1 cellular context compared by ENCODE assay signal in the genomic region with DNA sequence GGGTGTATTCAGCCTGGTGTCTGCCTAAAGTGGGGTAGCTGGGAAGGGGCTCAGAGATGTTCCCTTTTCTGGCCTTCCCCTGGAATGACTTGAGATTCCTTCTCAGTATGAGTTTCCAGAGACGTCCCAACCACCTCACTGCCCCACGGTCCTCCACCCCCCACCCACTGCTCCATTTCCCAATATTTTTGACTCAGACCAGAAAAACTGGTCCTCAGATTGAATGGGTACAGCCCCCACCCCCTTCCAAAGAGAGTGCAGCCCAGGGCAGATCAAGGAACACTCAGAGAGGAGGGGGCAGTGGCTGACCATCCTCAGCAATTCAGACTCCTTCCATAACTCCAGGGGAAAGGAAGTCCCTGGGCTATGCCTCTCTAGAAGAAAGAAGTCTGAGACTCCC.
TF ChIP-seq lines count a peak whose summit lies in the region.

No MANE protein-coding gene starts in this region.

TF ChIP-seq in H1, 55 proteins besides CTCF, POLR2A, EP300 and RAD21:
- TF ChIP-seq EGR1 (IDR thresholded peaks at IDR 0.05; ENCODE audit: borderline replicate concordance, low read depth, low read length) (no peak), TEAD4 (IDR thresholded peaks at IDR 0.05; ENCODE audit: low read depth, low read length) (no peak), POLR2AphosphoS5 (IDR thresholded peaks at IDR 0.05; ENCODE audit: low read depth, low read length) (no peak), YY1 (IDR thresholded peaks at IDR 0.05; ENCODE audit: low read depth, low read length) (no peak)
- TF ChIP-seq, protein P1, sequence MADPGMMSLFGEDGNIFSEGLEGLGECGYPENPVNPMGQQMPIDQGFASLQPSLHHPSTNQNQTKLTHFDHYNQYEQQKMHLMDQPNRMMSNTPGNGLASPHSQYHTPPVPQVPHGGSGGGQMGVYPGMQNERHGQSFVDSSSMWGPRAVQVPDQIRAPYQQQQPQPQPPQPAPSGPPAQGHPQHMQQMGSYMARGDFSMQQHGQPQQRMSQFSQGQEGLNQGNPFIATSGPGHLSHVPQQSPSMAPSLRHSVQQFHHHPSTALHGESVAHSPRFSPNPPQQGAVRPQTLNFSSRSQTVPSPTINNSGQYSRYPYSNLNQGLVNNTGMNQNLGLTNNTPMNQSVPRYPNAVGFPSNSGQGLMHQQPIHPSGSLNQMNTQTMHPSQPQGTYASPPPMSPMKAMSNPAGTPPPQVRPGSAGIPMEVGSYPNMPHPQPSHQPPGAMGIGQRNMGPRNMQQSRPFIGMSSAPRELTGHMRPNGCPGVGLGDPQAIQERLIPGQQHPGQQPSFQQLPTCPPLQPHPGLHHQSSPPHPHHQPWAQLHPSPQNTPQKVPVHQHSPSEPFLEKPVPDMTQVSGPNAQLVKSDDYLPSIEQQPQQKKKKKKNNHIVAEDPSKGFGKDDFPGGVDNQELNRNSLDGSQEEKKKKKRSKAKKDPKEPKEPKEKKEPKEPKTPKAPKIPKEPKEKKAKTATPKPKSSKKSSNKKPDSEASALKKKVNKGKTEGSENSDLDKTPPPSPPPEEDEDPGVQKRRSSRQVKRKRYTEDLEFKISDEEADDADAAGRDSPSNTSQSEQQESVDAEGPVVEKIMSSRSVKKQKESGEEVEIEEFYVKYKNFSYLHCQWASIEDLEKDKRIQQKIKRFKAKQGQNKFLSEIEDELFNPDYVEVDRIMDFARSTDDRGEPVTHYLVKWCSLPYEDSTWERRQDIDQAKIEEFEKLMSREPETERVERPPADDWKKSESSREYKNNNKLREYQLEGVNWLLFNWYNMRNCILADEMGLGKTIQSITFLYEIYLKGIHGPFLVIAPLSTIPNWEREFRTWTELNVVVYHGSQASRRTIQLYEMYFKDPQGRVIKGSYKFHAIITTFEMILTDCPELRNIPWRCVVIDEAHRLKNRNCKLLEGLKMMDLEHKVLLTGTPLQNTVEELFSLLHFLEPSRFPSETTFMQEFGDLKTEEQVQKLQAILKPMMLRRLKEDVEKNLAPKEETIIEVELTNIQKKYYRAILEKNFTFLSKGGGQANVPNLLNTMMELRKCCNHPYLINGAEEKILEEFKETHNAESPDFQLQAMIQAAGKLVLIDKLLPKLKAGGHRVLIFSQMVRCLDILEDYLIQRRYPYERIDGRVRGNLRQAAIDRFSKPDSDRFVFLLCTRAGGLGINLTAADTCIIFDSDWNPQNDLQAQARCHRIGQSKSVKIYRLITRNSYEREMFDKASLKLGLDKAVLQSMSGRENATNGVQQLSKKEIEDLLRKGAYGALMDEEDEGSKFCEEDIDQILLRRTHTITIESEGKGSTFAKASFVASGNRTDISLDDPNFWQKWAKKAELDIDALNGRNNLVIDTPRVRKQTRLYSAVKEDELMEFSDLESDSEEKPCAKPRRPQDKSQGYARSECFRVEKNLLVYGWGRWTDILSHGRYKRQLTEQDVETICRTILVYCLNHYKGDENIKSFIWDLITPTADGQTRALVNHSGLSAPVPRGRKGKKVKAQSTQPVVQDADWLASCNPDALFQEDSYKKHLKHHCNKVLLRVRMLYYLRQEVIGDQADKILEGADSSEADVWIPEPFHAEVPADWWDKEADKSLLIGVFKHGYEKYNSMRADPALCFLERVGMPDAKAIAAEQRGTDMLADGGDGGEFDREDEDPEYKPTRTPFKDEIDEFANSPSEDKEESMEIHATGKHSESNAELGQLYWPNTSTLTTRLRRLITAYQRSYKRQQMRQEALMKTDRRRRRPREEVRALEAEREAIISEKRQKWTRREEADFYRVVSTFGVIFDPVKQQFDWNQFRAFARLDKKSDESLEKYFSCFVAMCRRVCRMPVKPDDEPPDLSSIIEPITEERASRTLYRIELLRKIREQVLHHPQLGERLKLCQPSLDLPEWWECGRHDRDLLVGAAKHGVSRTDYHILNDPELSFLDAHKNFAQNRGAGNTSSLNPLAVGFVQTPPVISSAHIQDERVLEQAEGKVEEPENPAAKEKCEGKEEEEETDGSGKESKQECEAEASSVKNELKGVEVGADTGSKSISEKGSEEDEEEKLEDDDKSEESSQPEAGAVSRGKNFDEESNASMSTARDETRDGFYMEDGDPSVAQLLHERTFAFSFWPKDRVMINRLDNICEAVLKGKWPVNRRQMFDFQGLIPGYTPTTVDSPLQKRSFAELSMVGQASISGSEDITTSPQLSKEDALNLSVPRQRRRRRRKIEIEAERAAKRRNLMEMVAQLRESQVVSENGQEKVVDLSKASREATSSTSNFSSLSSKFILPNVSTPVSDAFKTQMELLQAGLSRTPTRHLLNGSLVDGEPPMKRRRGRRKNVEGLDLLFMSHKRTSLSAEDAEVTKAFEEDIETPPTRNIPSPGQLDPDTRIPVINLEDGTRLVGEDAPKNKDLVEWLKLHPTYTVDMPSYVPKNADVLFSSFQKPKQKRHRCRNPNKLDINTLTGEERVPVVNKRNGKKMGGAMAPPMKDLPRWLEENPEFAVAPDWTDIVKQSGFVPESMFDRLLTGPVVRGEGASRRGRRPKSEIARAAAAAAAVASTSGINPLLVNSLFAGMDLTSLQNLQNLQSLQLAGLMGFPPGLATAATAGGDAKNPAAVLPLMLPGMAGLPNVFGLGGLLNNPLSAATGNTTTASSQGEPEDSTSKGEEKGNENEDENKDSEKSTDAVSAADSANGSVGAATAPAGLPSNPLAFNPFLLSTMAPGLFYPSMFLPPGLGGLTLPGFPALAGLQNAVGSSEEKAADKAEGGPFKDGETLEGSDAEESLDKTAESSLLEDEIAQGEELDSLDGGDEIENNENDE (IDR thresholded peaks at IDR 0.05; ENCODE audit: insufficient replicate concordance, low read length): no peak
